Comparison of ENCODE assay signal across 15 cellular contexts in the genomic region with DNA sequence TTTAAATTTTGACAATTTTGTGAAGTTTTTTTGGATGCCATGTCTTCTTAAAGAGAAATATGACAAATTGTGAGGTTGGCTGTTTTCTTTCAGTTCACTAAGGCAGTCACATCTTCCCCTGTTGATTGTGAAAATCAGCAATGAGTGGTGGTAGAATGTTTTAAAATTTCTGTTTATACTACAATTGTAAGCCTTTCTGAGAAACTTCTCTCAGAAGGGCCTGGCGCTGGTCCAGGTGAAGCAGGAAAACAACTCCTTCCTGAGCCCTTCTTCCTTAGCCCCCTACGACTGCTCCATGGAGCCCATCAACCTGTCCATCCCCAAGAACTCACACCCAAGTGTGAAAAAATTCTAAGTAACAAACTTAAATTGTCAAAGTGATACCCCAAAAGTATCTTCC.
"Had no signal": no experiment of that assay in that cellular context is flagged by ENCODE, and none has a peak within 500 bp of the region (broad histone marks: within the 10 kb centered on the region; RNA-seq: fewer than 3 reads in every experiment).

No MANE protein-coding gene starts in this region.

- H3K9me3 Mint-ChIP-seq: neural progenitor cell; stimulated activated memory B cell treated with anti-CD40 and anti-IgM and Interleukin-4, amounts not matched to agents 10 μg/mL and 1 μg/mL and 100 μg/mL, for 72 hours; type B pancreatic cell had no signal

- H3K36me3 ChIP-seq: neural progenitor cell had no signal

- H3K4me1 ChIP-seq: ascending aorta, neural progenitor cell, SJSA1 had no signal

- H3K9me3 ChIP-seq: ascending aorta, gastrocnemius medialis, heart right ventricle, pancreas, SJSA1 had no signal

- H3K27me3 ChIP-seq: ascending aorta, gastrocnemius medialis, heart right ventricle, neural progenitor cell, pancreas, SJSA1 had no signal

- H3K4me3 Mint-ChIP-seq: neural progenitor cell; stimulated activated memory B cell treated with anti-CD40 and anti-IgM and Interleukin-4, amounts not matched to agents 10 μg/mL and 1 μg/mL and 100 μg/mL, for 72 hours; type B pancreatic cell had no signal

- DNase-seq: activated gamma-delta T cell, gastrocnemius medialis, heart right ventricle, left ventricle myocardium superior, pancreas, substantia nigra, T1000 had no signal

- H2AFZ ChIP-seq: neural progenitor cell had no signal

- FAIRE-seq: colon, keratinocyte, pancreas had no signal

- H3K9ac ChIP-seq: neural progenitor cell had no signal

- ATAC-seq: gastrocnemius medialis; heart right ventricle; left ventricle myocardium superior; pancreas; stimulated activated memory B cell treated with anti-CD40 and anti-IgM and Interleukin-4, amounts not matched to agents 10 μg/mL and 1 μg/mL and 100 μg/mL, for 72 hours had no signal

- H3K27ac Mint-ChIP-seq: stimulated activated memory B cell treated with anti-CD40 and anti-IgM and Interleukin-4, amounts not matched to agents 10 μg/mL and 1 μg/mL and 100 μg/mL, for 72 hours; type B pancreatic cell had no signal

- H3K27me3 Mint-ChIP-seq: stimulated activated memory B cell treated with anti-CD40 and anti-IgM and Interleukin-4, amounts not matched to agents 10 μg/mL and 1 μg/mL and 100 μg/mL, for 72 hours; type B pancreatic cell had no signal

- H3K4me2 ChIP-seq: neural progenitor cell had no signal

- H3K4me3 ChIP-seq: ascending aorta, gastrocnemius medialis, heart right ventricle, neural progenitor cell, pancreas, SJSA1, skin epidermis had no signal

- H3K27ac ChIP-seq: ascending aorta, gastrocnemius medialis, heart right ventricle, neural progenitor cell, pancreas, SJSA1 had no signal

- H3K4me1 Mint-ChIP-seq: neural progenitor cell had no signal
